8 cellular contexts compared by ENCODE assay signal in genomic region chr10:68073631-68074403, GRCh38. TPM values are rescaled to one million over a fixed set of nuclear protein-coding genes. Genes with fewer than 3 reads are reported as not detected.
DNase-seq lines count a peak whose midpoint lies in the region; ATAC-seq and TF ChIP-seq lines count a peak whose summit lies in the region.

No MANE protein-coding gene starts in this region.

- intact Hi-C loops in stomach (cut with DNase I; ENCODE audit: low total_unique reads): loop anchor here (10.0 kb wide), 1 partner anchor 261 kb away; the partner anchor contains the start of genes HNRNPH3 and PBLD

- no peaks in the 10 kb centered on the region for H3K27me3 Mint-ChIP-seq in activated naive CD8-positive, alpha-beta T cell treated with anti-CD3 and anti-CD28 coated beads, Interleukin-2, amount 10 ng/mL, durations not matched to agents 7 days and 5 days

- CTCF ChIA-PET in AG04449 (lab: Yijun Ruan, JAX): interaction anchor here (0.6 to 0.7 kb wide), 2 partner anchors 18 to 82 kb away, joined by 3 to 4 read pairs; no protein-coding TSS in a partner anchor

- H3K4me1 Mint-ChIP-seq in activated naive CD8-positive, alpha-beta T cell treated with anti-CD3 and anti-CD28 coated beads, Interleukin-2, amount 10 ng/mL, durations not matched to agents 7 days and 5 days: peaks cover 34% of the 10 kb centered on the region

- no peak for DNase-seq in AG04449 (ENCODE audit: low read depth, low spot score)
- DNase-seq in HAP-1 (ENCODE audit: low spot score in 2 of 2): no peak
- DNase-seq in activated naive CD8-positive, alpha-beta T cell treated with anti-CD3 and anti-CD28 coated beads, Interleukin-2, amount 10 ng/mL, durations not matched to agents 7 days and 5 days: no peak
- DNase-seq in stomach: no peak
- no peak for DNase-seq in NCI-H2081 (lab: John Stamatoyannopoulos, UW)

- H3K9me3 Mint-ChIP-seq in activated naive CD8-positive, alpha-beta T cell treated with anti-CD3 and anti-CD28 coated beads, Interleukin-2, amount 10 ng/mL, durations not matched to agents 7 days and 5 days: no peaks in the 10 kb centered on the region

- H3K27ac ChIP-seq in iPS-20b (ENCODE audit: low read length) (no peak overlapping the region), stomach (peak overlapping the region in 4 of 5 donors; percentile 91 to 99 (median 98))

- H3K9me3 ChIP-seq in HAP-1 (no peaks in the 10 kb centered on the region), iPS-20b (ENCODE audit: insufficient read depth, low read depth, low read length) (no peaks in the 10 kb centered on the region), stomach (no peaks in the 10 kb centered on the region)

- POLR2A ChIA-PET in AG04449 (lab: Yijun Ruan, JAX): no interaction called here
- POLR2A ChIA-PET in activated naive CD8-positive, alpha-beta T cell treated with anti-CD3 and anti-CD28 coated beads, Interleukin-2, amount 10 ng/mL, durations not matched to agents 7 days and 5 days (lab: Charles Lee): no interaction called here

- H3K27ac Mint-ChIP-seq in activated naive CD8-positive, alpha-beta T cell treated with anti-CD3 and anti-CD28 coated beads, Interleukin-2, amount 10 ng/mL, durations not matched to agents 7 days and 5 days: peak overlapping the region; percentile 88

- H3K4me1 ChIP-seq in HAP-1: peaks cover 32% of the 10 kb centered on the region
- peaks cover 20% of the 10 kb centered on the region for H3K4me1 ChIP-seq in iPS-20b (ENCODE audit: insufficient read depth, low read length)
- peaks cover 11 to 48% (median 32%) of the 10 kb centered on the region in 4 donors for H3K4me1 ChIP-seq in stomach

- WGBS in stomach, 5 donors: 1 to 6% (median 4%) methylated on average over 10 of the region's 10 CpGs

- in situ Hi-C loops in HAP-1 (cut with MboI; ENCODE audit: low sequenced_read_pairs): no loop called here

- no peak for TF ChIP-seq EP300 in stomach (IDR thresholded peaks at IDR 0.05)

- ATAC-seq in activated naive CD8-positive, alpha-beta T cell treated with anti-CD3 and anti-CD28 coated beads, Interleukin-2, amount 10 ng/mL, durations not matched to agents 7 days and 5 days (ENCODE audit: low read depth): no peak
- ATAC-seq in GM21390 (IDR thresholded peaks at IDR 0.05; ENCODE audit: unreplicated experiment): no peak
- no peak for ATAC-seq in HG03432 (IDR thresholded peaks at IDR 0.05; ENCODE audit: unreplicated experiment)

- H3K36me3 Mint-ChIP-seq in activated naive CD8-positive, alpha-beta T cell treated with anti-CD3 and anti-CD28 coated beads, Interleukin-2, amount 10 ng/mL, durations not matched to agents 7 days and 5 days: peaks cover 17% of the 10 kb centered on the region

- H3K36me3 ChIP-seq in HAP-1 (replicated peaks): peaks cover 7% of the 10 kb centered on the region
- H3K36me3 ChIP-seq in iPS-20b (ENCODE audit: insufficient read depth, low read depth, low read length): peaks cover 18% of the 10 kb centered on the region
- peaks cover 0 to 22% (median 15%) of the 10 kb centered on the region in 4 donors for H3K36me3 ChIP-seq in stomach

- H3K4me3 ChIP-seq in AG04449 (ENCODE audit: low read depth, low read length): peak overlapping the region; percentile 97
- H3K4me3 ChIP-seq in HAP-1: peak overlapping the region; percentile 96
- peak overlapping the region; percentile 81 for H3K4me3 ChIP-seq in iPS-20b (ENCODE audit: low read length)
- H3K4me3 ChIP-seq in stomach: peak overlapping the region; percentile 73 to 97 (median 88)

- TF ChIP-seq POLR2A in stomach (IDR thresholded peaks at IDR 0.05): no peak

- H3K27me3 ChIP-seq in HAP-1 (ENCODE audit: low read depth) (no peaks in the 10 kb centered on the region), iPS-20b (ENCODE audit: insufficient read depth, low read length) (no peaks in the 10 kb centered on the region), stomach (no peaks in the 10 kb centered on the region)

- TF ChIP-seq CTCF in AG04449 (IDR thresholded peaks at IDR 0.05; ENCODE audit: insufficient read depth, low read length, missing control alignments) (no peak), stomach (IDR thresholded peaks at IDR 0.05) (no peak)

- peak overlapping the region; percentile 91 for H3K4me3 Mint-ChIP-seq in activated naive CD8-positive, alpha-beta T cell treated with anti-CD3 and anti-CD28 coated beads, Interleukin-2, amount 10 ng/mL, durations not matched to agents 7 days and 5 days

- peak overlapping the region; percentile 80 for H3K9ac ChIP-seq in iPS-20b (ENCODE audit: low read depth, low read length)

RNA-seq across cellular contexts. Expression of gene HERC4, which starts 1.3 kb away (rescaled TPM):
- total RNA-seq in activated naive CD8-positive, alpha-beta T cell treated with anti-CD3 and anti-CD28 coated beads, Interleukin-2, amount 10 ng/mL, durations not matched to agents 7 days and 5 days: 10 to 100 TPM; 71.5 to 76.5 TPM
- total RNA-seq in stomach: 100 to 1,000 TPM in 1 of 5 donors, 10 to 100 TPM in 3, 1 to 10 TPM in 1; 5.8 to 116 (median 30.3) TPM
- polyA plus RNA-seq in stomach: 10 to 100 TPM in 2 of 3 donors, 1 to 10 TPM in 1; 7.8 to 11.4 (median 10.2) TPM

RNA-seq across cellular contexts. Expression of gene MYPN, which starts 35.5 kb away (rescaled TPM):
- total RNA-seq in activated naive CD8-positive, alpha-beta T cell treated with anti-CD3 and anti-CD28 coated beads, Interleukin-2, amount 10 ng/mL, durations not matched to agents 7 days and 5 days: not detected
- total RNA-seq in stomach: under 1 TPM in 2 of 5 donors, not detected in 3; 0.37 to 0.43 TPM
- under 1 TPM in 2 of 3 donors, not detected in 1; 0.06 to 0.76 TPM for polyA plus RNA-seq in stomach
